20 cellular contexts compared by ENCODE assay signal in the genomic region with DNA sequence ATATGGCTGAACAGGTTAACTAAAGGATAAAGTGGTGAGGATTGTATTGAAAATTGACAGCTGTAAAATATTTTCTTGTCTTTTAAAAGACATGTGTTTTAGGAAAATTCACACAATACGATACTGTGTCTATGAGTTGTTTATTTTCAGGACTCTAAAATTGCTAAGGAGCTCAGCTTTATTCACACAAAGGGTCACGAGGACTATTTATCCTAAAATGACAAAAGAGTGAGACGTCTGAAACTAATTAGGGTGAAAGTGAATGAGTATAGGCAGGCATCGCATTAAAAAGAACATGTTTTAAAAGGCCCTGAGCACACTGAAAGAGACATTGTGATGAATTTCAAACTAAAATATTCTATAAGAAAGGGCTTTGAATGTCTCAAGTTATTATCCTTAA.
"Had no signal": no experiment of that assay in that cellular context is flagged by ENCODE, and none has a peak within 500 bp of the region (broad histone marks: within the 10 kb centered on the region; RNA-seq: fewer than 3 reads in every experiment).

No MANE protein-coding gene starts in this region.

- H3K27me3 ChIP-seq: heart right ventricle, neutrophil, right atrium auricular region, tibial artery, upper lobe of right lung, vagina had no signal

- H3K4me3 Mint-ChIP-seq: endodermal cell; naive thymus-derived CD4-positive, alpha-beta T cell; nephron progenitor cell; stimulated activated effector memory CD8-positive, alpha-beta T cell treated with anti-CD3 and anti-CD28 coated beads, Interleukin-12 subunit alpha, Interleukin-12 subunit beta, amount 100 ng/mL, for 72 hours had no signal

- H3K27ac ChIP-seq: coronary artery, heart right ventricle, neutrophil, right atrium auricular region, tibial artery, upper lobe of right lung, vagina had no signal

- H3K9me3 Mint-ChIP-seq: endodermal cell; nephron progenitor cell; stimulated activated effector memory CD8-positive, alpha-beta T cell treated with anti-CD3 and anti-CD28 coated beads, Interleukin-12 subunit alpha, Interleukin-12 subunit beta, amount 100 ng/mL, for 72 hours had no signal

- H3K36me3 ChIP-seq: heart right ventricle, neutrophil, right atrium auricular region, tibial artery, upper lobe of right lung, vagina had no signal

- H3K27ac Mint-ChIP-seq: endodermal cell; naive thymus-derived CD4-positive, alpha-beta T cell; nephron progenitor cell; stimulated activated effector memory CD8-positive, alpha-beta T cell treated with anti-CD3 and anti-CD28 coated beads, Interleukin-12 subunit alpha, Interleukin-12 subunit beta, amount 100 ng/mL, for 72 hours had no signal

- H3K36me3 Mint-ChIP-seq: stimulated activated effector memory CD8-positive, alpha-beta T cell treated with anti-CD3 and anti-CD28 coated beads, Interleukin-12 subunit alpha, Interleukin-12 subunit beta, amount 100 ng/mL, for 72 hours had no signal

- H3K4me1 Mint-ChIP-seq: naive thymus-derived CD4-positive, alpha-beta T cell; nephron progenitor cell; stimulated activated effector memory CD8-positive, alpha-beta T cell treated with anti-CD3 and anti-CD28 coated beads, Interleukin-12 subunit alpha, Interleukin-12 subunit beta, amount 100 ng/mL, for 72 hours had no signal

- H3K4me3 ChIP-seq: coronary artery, heart right ventricle, right atrium auricular region, tibial artery, upper lobe of right lung, vagina had no signal

- H3K27me3 Mint-ChIP-seq: naive thymus-derived CD4-positive, alpha-beta T cell had no signal

- DNase-seq: effector CD4-positive, alpha-beta T cell; endodermal cell; erythroblast; heart right ventricle; hypothalamus; islet precursor cell; mammary epithelial cell; naive thymus-derived CD4-positive, alpha-beta T cell; nephron progenitor cell; small intestine; stimulated activated CD4-positive, alpha-beta T cell treated with anti-CD3 and anti-CD28 coated beads, Interleukin-12 subunit alpha, Interleukin-12 subunit beta, amount 100 ng/mL, for 4 hours; stimulated activated CD4-positive, alpha-beta T cell treated with anti-CD3 and anti-CD28 coated beads, Interleukin-2, amount 100 ng/mL, for 48 hours; stimulated activated naive CD8-positive, alpha-beta T cell treated with anti-CD3 and anti-CD28 coated beads, Interleukin-15, Interleukin-2, amounts not matched to agents 100 U/mL and 50 U/mL, for 24 hours; tibial artery; upper lobe of right lung had no signal
